Comparison of ENCODE assay signal across 8 cellular contexts in genomic region chr5:75656311-75657003, GRCh38. TPM values are rescaled to one million over a fixed set of nuclear protein-coding genes. Genes with fewer than 3 reads are reported as not detected.
DNase-seq lines count a peak whose midpoint lies in the region; ATAC-seq and TF ChIP-seq lines count a peak whose summit lies in the region.

No MANE protein-coding gene starts in this region.

- H3K27ac ChIP-seq in heart right ventricle = peak overlapping the region in 5 of 10 donors; percentile 29 to 56 (median 53)

- H3K4me3 ChIP-seq in heart right ventricle = peak overlapping the region in 9 of 10 donors; percentile 19 to 54 (median 48)
- no peak overlapping the region for H3K4me3 ChIP-seq in HAP-1

- peaks cover 19% of the 10 kb centered on the region for H3K27me3 Mint-ChIP-seq in activated T-cell treated with anti-CD3 and anti-CD28 coated beads, Interleukin-2, amount 50 U/mL, for 72 hours (ENCODE audit: low read depth)

- H3K36me3 ChIP-seq in heart right ventricle (no peaks in the 10 kb centered on the region), HAP-1 (replicated peaks) (no peaks in the 10 kb centered on the region)

- in situ Hi-C loops in HAP-1 (cut with MboI; ENCODE audit: low sequenced_read_pairs) = no loop called here

- ATAC-seq in heart right ventricle = peak in 6 of 8 donors; percentile 35 to 67 (median 48)
- no peak for ATAC-seq in HG03159 (IDR thresholded peaks at IDR 0.05; ENCODE audit: unreplicated experiment)
- no peak for ATAC-seq in GM21825 (IDR thresholded peaks at IDR 0.05; ENCODE audit: unreplicated experiment)
- ATAC-seq in activated T-cell treated with anti-CD3 and anti-CD28 coated beads, Interleukin-2, amount 50 U/mL, for 72 hours (replicated peaks in 1 of 2) = no peak

- no peaks in the 10 kb centered on the region for H3K27me3 ChIP-seq in heart right ventricle
- H3K27me3 ChIP-seq in HAP-1 (ENCODE audit: low read depth) = no peaks in the 10 kb centered on the region

- H3K36me3 Mint-ChIP-seq in activated T-cell treated with anti-CD3 and anti-CD28 coated beads, Interleukin-2, amount 50 U/mL, for 72 hours (ENCODE audit: insufficient read depth in 2 of 2) = no peaks in the 10 kb centered on the region

- H3K4me1 Mint-ChIP-seq in activated T-cell treated with anti-CD3 and anti-CD28 coated beads, Interleukin-2, amount 50 U/mL, for 72 hours (ENCODE audit: low read depth) = peaks cover 16% of the 10 kb centered on the region

- peak overlapping the region in 1 of 2 donors; percentile 26 for H3K4me3 Mint-ChIP-seq in activated T-cell treated with anti-CD3 and anti-CD28 coated beads, Interleukin-2, amount 50 U/mL, for 72 hours

- no peaks in the 10 kb centered on the region for H3K9me3 Mint-ChIP-seq in activated T-cell treated with anti-CD3 and anti-CD28 coated beads, Interleukin-2, amount 50 U/mL, for 72 hours

- WGBS in heart right ventricle, 2 donors = 47 to 60% methylated on average over 9 of the region's 9 CpGs

- TF ChIP-seq CTCF in heart right ventricle (IDR thresholded peaks at IDR 0.05) = no peak

- DNase-seq in GM03348 (ENCODE audit: low spot score) = peak; percentile 61
- DNase-seq in SW480 (ENCODE audit: low spot score) = peak; percentile 27
- DNase-seq in heart right ventricle = no peak
- DNase-seq in retina = peak; percentile 69
- no peak for DNase-seq in HAP-1 (ENCODE audit: low spot score in 2 of 2)
- DNase-seq in activated T-cell treated with anti-CD3 and anti-CD28 coated beads, Interleukin-2, amount 50 U/mL, for 72 hours = no peak

- intact Hi-C loops in heart right ventricle (cut with DNase I) = no loop called here

- H3K4me1 ChIP-seq in heart right ventricle = peaks cover 0 to 5% (median 3%) of the 10 kb centered on the region in 9 donors
- H3K4me1 ChIP-seq in HAP-1 = peaks cover 4% of the 10 kb centered on the region; the same call in 1 of the 2 replicates

- no peak overlapping the region for H3K27ac Mint-ChIP-seq in activated T-cell treated with anti-CD3 and anti-CD28 coated beads, Interleukin-2, amount 50 U/mL, for 72 hours

- no peaks in the 10 kb centered on the region for H3K9me3 ChIP-seq in heart right ventricle
- no peaks in the 10 kb centered on the region for H3K9me3 ChIP-seq in HAP-1

RNA-seq across cellular contexts. Expression of gene ANKDD1B, which starts 45.2 kb away (rescaled TPM):
- total RNA-seq in heart right ventricle = under 1 TPM in 4 of 10 donors, not detected in 6; 0.10 to 0.30 (median 0.21) TPM
- polyA plus RNA-seq in heart right ventricle = under 1 TPM; 0.04 to 0.37 TPM
- under 1 TPM; 0.23 to 0.26 TPM for total RNA-seq in activated T-cell treated with anti-CD3 and anti-CD28 coated beads, Interleukin-2, amount 50 U/mL, for 72 hours

Comparison
In these comparisons a context has a peak if more than half of its experiments do, and no peak if none do; other contexts are left out.
1. DNase-seq: peak in GM03348 (single experiment), SW480 (single experiment) and retina (single experiment); none in heart right ventricle (0 of 2), HAP-1 (0 of 2) and activated T-cell treated with anti-CD3 and anti-CD28 coated beads, Interleukin-2, amount 50 U/mL, for 72 hours (0 of 2).
2. ATAC-seq: peak in heart right ventricle (6 of 8); none in HG03159 (single experiment), GM21825 (single experiment) and activated T-cell treated with anti-CD3 and anti-CD28 coated beads, Interleukin-2, amount 50 U/mL, for 72 hours (0 of 2).